1 cellular context compared by ENCODE assay signal in the genomic region with DNA sequence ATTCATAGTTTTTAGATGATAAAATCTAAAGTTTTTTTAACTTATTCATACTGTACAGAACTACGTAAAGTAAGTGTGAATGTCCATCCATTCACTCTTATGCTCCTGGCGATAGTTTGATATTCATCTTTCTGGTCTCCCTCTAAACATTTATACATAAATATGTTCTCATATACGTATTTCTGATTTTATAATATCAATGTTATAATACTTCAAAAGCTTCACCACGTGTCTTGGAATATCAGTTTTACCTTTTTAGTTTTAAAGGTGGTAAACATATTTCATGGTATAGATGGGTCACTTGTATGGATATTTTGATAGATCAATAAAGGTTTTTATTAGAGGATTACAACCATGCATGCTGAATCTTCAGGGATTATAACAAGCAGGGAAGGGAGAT.
TF ChIP-seq lines count a peak whose summit lies in the region.

No MANE protein-coding gene starts in this region.

TF ChIP-seq in K562, 482 proteins besides CTCF, POLR2A, EP300 and RAD21 (continued from another document):
- TF ChIP-seq POLR2H (tag; IDR thresholded peaks at IDR 0.05; ENCODE audit: low read depth), result peak; percentile 48
- TF ChIP-seq PHB (CRISPR knock-in tag; IDR thresholded peaks at IDR 0.05), result no peak
- no peak for TF ChIP-seq NR2C2 (CRISPR knock-in tag; IDR thresholded peaks at IDR 0.05)
- 0 out of 2 replicates have a peak, but pooled peaks have one; percentile 0 for TF ChIP-seq NR2C2 (tag; IDR thresholded peaks at IDR 0.05)
- TF ChIP-seq, protein P1, sequence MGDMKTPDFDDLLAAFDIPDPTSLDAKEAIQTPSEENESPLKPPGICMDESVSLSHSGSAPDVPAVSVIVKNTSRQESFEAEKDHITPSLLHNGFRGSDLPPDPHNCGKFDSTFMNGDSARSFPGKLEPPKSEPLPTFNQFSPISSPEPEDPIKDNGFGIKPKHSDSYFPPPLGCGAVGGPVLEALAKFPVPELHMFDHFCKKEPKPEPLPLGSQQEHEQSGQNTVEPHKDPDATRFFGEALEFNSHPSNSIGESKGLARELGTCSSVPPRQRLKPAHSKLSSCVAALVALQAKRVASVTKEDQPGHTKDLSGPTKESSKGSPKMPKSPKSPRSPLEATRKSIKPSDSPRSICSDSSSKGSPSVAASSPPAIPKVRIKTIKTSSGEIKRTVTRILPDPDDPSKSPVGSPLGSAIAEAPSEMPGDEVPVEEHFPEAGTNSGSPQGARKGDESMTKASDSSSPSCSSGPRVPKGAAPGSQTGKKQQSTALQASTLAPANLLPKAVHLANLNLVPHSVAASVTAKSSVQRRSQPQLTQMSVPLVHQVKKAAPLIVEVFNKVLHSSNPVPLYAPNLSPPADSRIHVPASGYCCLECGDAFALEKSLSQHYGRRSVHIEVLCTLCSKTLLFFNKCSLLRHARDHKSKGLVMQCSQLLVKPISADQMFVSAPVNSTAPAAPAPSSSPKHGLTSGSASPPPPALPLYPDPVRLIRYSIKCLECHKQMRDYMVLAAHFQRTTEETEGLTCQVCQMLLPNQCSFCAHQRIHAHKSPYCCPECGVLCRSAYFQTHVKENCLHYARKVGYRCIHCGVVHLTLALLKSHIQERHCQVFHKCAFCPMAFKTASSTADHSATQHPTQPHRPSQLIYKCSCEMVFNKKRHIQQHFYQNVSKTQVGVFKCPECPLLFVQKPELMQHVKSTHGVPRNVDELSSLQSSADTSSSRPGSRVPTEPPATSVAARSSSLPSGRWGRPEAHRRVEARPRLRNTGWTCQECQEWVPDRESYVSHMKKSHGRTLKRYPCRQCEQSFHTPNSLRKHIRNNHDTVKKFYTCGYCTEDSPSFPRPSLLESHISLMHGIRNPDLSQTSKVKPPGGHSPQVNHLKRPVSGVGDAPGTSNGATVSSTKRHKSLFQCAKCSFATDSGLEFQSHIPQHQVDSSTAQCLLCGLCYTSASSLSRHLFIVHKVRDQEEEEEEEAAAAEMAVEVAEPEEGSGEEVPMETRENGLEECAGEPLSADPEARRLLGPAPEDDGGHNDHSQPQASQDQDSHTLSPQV (IDR thresholded peaks at IDR 0.05), result peak; percentile 70; the same call in 1 of the 2 replicates
- no peak for TF ChIP-seq NR4A1 (CRISPR knock-in tag; IDR thresholded peaks at IDR 0.05)
- TF ChIP-seq NR4A1 (tag; IDR thresholded peaks at IDR 0.05), result peak; percentile 28; the same call in 1 of the 2 replicates
- TF ChIP-seq STAG1 (CRISPR knock-in tag; IDR thresholded peaks at IDR 0.05; ENCODE audit: borderline replicate concordance), result no peak
- peak; percentile 54; the same call in 1 of the 2 replicates for TF ChIP-seq GTF2E2 (tag; IDR thresholded peaks at IDR 0.05)
- TF ChIP-seq XRCC3 (IDR thresholded peaks at IDR 0.05), result 0 out of 2 replicates have a peak, but pooled peaks have one; percentile 38
- TF ChIP-seq USF2 (CRISPR knock-in tag; IDR thresholded peaks at IDR 0.05), result no peak
- peak; percentile 71 for TF ChIP-seq MGA (IDR thresholded peaks at IDR 0.05)
